Comparison of ENCODE assay signal across 23 cellular contexts in the genomic region with DNA sequence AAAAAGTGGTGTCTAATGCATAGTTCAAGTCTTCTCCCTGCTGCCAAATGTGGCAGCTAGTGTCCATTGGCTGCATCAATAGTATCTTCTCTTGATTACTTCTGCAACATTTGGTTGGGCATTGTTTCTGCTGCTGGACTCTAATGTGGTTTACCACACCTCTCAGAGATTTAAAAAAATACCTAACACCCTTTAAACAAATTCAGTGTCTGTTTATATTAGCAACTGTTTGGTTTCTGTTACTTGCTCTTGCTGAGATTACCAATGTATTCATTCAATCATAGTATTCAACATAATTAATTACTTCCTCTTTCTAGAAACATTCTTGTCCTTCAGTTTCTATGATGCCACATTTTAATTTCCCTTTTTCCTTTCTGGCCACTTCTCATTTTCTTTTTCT.
"Had no signal": no experiment of that assay in that cellular context is flagged by ENCODE, and none has a peak within 500 bp of the region (broad histone marks: within the 10 kb centered on the region; RNA-seq: fewer than 3 reads in every experiment).

No MANE protein-coding gene starts in this region.

- H3K4me3 Mint-ChIP-seq: immature natural killer cell, naive B cell, nephron had no signal

- H3K36me3 ChIP-seq: colonic mucosa, esophagus squamous epithelium, gastroesophageal sphincter, left ventricle myocardium inferior, lower lobe of right lung, sigmoid colon, stomach, thoracic aorta, transverse colon had no signal

- DNase-seq: colonic mucosa; dermis blood vessel endothelial cell; esophagus squamous epithelium; foreskin fibroblast; glutamatergic neuron; immature natural killer cell; kidney; left cardiac atrium; left ventricle myocardium inferior; lower lobe of right lung; mesenchymal stem cell; naive B cell; sigmoid colon; stimulated activated CD4-positive, alpha-beta T cell treated with anti-CD3 and anti-CD28 coated beads, Interleukin-2, amount 100 ng/mL, for 24 hours; stimulated activated CD4-positive, alpha-beta T cell treated with anti-CD3 and anti-CD28 coated beads, Interleukin-4, amount 100 ng/mL, for 4 hours; stimulated activated naive CD4-positive, alpha-beta T cell; stomach; substantia nigra; transverse colon had no signal

- H3K27ac ChIP-seq: colonic mucosa, esophagus squamous epithelium, gastroesophageal sphincter, left ventricle myocardium inferior, lower lobe of right lung, sigmoid colon, skin epidermis, stomach, thoracic aorta, transverse colon had no signal

- H3K4me1 Mint-ChIP-seq: immature natural killer cell, naive B cell had no signal

- H3K27me3 ChIP-seq: colonic mucosa, esophagus squamous epithelium, gastroesophageal sphincter, sigmoid colon, stomach, transverse colon had no signal

- H3K36me3 Mint-ChIP-seq: immature natural killer cell had no signal

- H3K9me3 ChIP-seq: colonic mucosa, esophagus squamous epithelium, gastroesophageal sphincter, left ventricle myocardium inferior, lower lobe of right lung, sigmoid colon, stomach, thoracic aorta, transverse colon had no signal

- ATAC-seq: gastroesophageal sphincter, left cardiac atrium, lower lobe of right lung had no signal

- H3K27ac Mint-ChIP-seq: immature natural killer cell, naive B cell, nephron had no signal

- H3K4me3 ChIP-seq: colonic mucosa, esophagus squamous epithelium, gastroesophageal sphincter, left ventricle myocardium inferior, lower lobe of right lung, sigmoid colon, skin epidermis, stomach, thoracic aorta, transverse colon had no signal

- H3K4me1 ChIP-seq: colonic mucosa, esophagus squamous epithelium, gastroesophageal sphincter, left ventricle myocardium inferior, lower lobe of right lung, sigmoid colon, stomach, transverse colon had no signal
